In the genomic region with DNA sequence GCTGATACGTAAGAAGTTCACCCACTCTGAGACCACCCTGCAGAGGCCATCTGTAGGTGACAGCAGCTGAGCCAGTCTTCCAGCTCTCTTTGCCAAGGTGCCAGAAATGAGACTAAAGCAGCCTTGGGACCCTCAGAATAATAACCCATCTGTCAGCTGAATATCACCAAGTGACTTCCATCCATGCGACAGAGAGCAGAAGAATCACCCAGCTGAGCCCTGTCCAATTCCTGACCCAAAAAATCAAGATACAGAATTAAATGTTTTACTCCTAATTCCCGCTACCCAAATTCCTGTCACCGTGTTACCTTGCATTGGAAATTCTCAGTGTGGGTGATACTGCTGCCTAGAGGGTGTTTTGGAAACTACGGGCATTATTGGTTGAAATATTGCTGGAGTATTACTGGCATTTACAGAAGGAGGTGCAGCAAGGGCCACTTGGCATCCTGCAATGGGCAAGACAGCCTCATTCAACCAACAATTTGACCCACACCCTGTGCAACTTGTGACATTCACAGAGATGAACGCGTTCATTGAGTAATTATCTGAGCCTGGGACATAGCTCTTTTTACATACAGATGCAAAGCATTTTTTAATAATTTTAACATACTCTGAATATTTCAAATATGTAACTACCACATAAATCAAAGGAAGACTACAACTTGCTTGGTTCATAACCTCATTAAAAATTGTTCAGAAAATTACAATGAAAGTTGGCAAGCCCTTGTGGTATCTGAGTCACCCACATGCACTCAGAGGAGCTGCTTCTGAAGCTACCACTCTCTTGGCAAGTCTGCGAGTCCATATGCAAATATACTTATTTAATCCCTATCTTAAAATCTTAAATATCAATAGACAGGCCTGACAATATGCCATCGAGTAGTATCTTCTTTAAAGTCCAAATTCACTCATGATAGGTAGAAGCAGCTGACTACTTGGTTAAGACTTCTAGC, we compare ENCODE assay signal across 21 cellular contexts.
DNase-seq lines count a peak whose midpoint lies in the region; ATAC-seq and TF ChIP-seq lines count a peak whose summit lies in the region.
"Had no signal": no experiment of that assay in that cellular context is flagged by ENCODE, and none has a peak within 500 bp of the region (broad histone marks: within the 10 kb centered on the region; RNA-seq: fewer than 3 reads in every experiment).

No MANE protein-coding gene starts in this region.

- ATAC-seq in GM23338 (peak; percentile 47; the same call in 2 of the 3 replicates), GM18870 (IDR thresholded peaks at IDR 0.05; ENCODE audit: unreplicated experiment) (no peak), psoas muscle (no peak)
- ATAC-seq: activated CD8-positive, alpha-beta T cell treated with anti-CD3 and anti-CD28 coated beads for 36 hours; activated naive CD4-positive, alpha-beta T cell treated with anti-CD3 and anti-CD28 coated beads, Interleukin-2, amount 50 U/mL, for 72 hours; activated T-cell treated with anti-CD3 and anti-CD28 coated beads, Interleukin-2, amount 50 U/mL, for 4 hours; right cardiac atrium; T-cell; upper lobe of right lung had no signal

- no peaks in the 10 kb centered on the region for H3K27me3 ChIP-seq in GM23338 (ENCODE audit: insufficient read depth)
- H3K27me3 ChIP-seq in WERI-Rb-1 (ENCODE audit: insufficient read depth, low read depth, severe bottlenecking): no peaks in the 10 kb centered on the region
- no peaks in the 10 kb centered on the region for H3K27me3 ChIP-seq in psoas muscle (ENCODE audit: insufficient read depth in 3 of 3, low read length in 2 of 3)
- H3K27me3 ChIP-seq: dorsolateral prefrontal cortex, upper lobe of right lung had no signal

- H2AFZ ChIP-seq in GM23338: no peak overlapping the region

- peaks cover 7% of the 10 kb centered on the region; the same call in 2 of the 3 replicates for H3K36me3 Mint-ChIP-seq in GM23338 (ENCODE audit: low read depth)
- H3K36me3 Mint-ChIP-seq: T-cell had no signal

- H3K36me3 ChIP-seq in GM23338 (ENCODE audit: insufficient read depth) (no peaks in the 10 kb centered on the region), WERI-Rb-1 (no peaks in the 10 kb centered on the region), psoas muscle (ENCODE audit: insufficient read depth in 1 of 2, low read depth in 1 of 2) (no peaks in the 10 kb centered on the region)
- H3K36me3 ChIP-seq: stomach, upper lobe of right lung had no signal

- in situ Hi-C loops in ACHN (cut with HindIII; ENCODE audit: low pct_ligation_motif_present, low pct_unique_long_range_greater_than_20kb, low sequenced_read_pairs): no loop called here

- no peak overlapping the region for H3K27ac ChIP-seq in GM23338 (ENCODE audit: low read depth)
- H3K27ac ChIP-seq in WERI-Rb-1: no peak overlapping the region
- no peak overlapping the region for H3K27ac ChIP-seq in psoas muscle
- H3K27ac ChIP-seq: dorsolateral prefrontal cortex, stomach, upper lobe of right lung, VCaP had no signal

- H3K4me3 ChIP-seq in GM23338 (no peak overlapping the region), WERI-Rb-1 (ENCODE audit: low read depth, low read length) (no peak overlapping the region), fibroblast of the aortic adventitia (ENCODE audit: low read depth, low read length) (no peak overlapping the region), psoas muscle (no peak overlapping the region)
- H3K4me3 ChIP-seq: dorsolateral prefrontal cortex, stomach, upper lobe of right lung had no signal

- TF ChIP-seq CTCF in GM23338 (conservative IDR thresholded peaks at IDR 0.05; ENCODE audit: low read depth in 2 of 2): peak; percentile 46 to 58
- TF ChIP-seq CTCF in WERI-Rb-1 (IDR thresholded peaks at IDR 0.05; ENCODE audit: low read depth, low read length): peak; percentile 28; the same call in 1 of the 2 replicates
- TF ChIP-seq CTCF in fibroblast of the aortic adventitia (IDR thresholded peaks at IDR 0.05; ENCODE audit: insufficient read depth, low read length): peak; percentile 47
- TF ChIP-seq CTCF in psoas muscle (IDR thresholded peaks at IDR 0.05): no peak

- H3K4me3 Mint-ChIP-seq in GM23338: no peak overlapping the region
- H3K4me3 Mint-ChIP-seq: activated CD8-positive, alpha-beta T cell treated with anti-CD3 and anti-CD28 coated beads for 36 hours; activated T-cell treated with anti-CD3 and anti-CD28 coated beads, Interleukin-2, amount 50 U/mL, for 4 hours; T-cell had no signal

- H3K27ac Mint-ChIP-seq in GM23338: no peak overlapping the region
- H3K27ac Mint-ChIP-seq: activated CD8-positive, alpha-beta T cell treated with anti-CD3 and anti-CD28 coated beads for 36 hours; activated naive CD4-positive, alpha-beta T cell treated with anti-CD3 and anti-CD28 coated beads, Interleukin-2, amount 50 U/mL, for 72 hours; T-cell had no signal

- peaks cover 13% of the 10 kb centered on the region for H3K4me1 Mint-ChIP-seq in GM23338
- H3K4me1 Mint-ChIP-seq: T-cell had no signal

- H3K27me3 Mint-ChIP-seq in GM23338 (ENCODE audit: insufficient read depth, low read depth, poor library complexity): peaks cover 4% of the 10 kb centered on the region
- H3K27me3 Mint-ChIP-seq: activated CD8-positive, alpha-beta T cell treated with anti-CD3 and anti-CD28 coated beads for 36 hours; T-cell had no signal

- no peaks in the 10 kb centered on the region for H3K79me2 ChIP-seq in GM23338 (replicated peaks; ENCODE audit: insufficient read depth)

- 90 to 94% (median 92%) methylated on average over 9 of the region's 9 CpGs for WGBS in psoas muscle, 3 donors

- DNase-seq in ACHN (peak; percentile 46), GM23338 (ENCODE audit: low spot score) (peak; percentile 48), WERI-Rb-1 (no peak), fibroblast of the aortic adventitia (ENCODE audit: low read depth) (peak; percentile 38), epidermal melanocyte (ENCODE audit: insufficient read length, low spot score) (no peak), NCI-H2196 treated with DMSO at 0.1 percent for 48 hours (lab: John Stamatoyannopoulos, UW; ENCODE audit: unreplicated experiment) (no peak), psoas muscle (no peak)
- DNase-seq: activated CD8-positive, alpha-beta T cell treated with anti-CD3 and anti-CD28 coated beads for 36 hours; activated T-cell treated with anti-CD3 and anti-CD28 coated beads, Interleukin-2, amount 50 U/mL, for 4 hours; dorsolateral prefrontal cortex; KG1; NCI-H146; NCI-H226; right cardiac atrium; RPMI8226; stomach; T-cell; upper lobe of right lung had no signal

- no peaks in the 10 kb centered on the region for H3K9me2 ChIP-seq in GM23338 (ENCODE audit: insufficient read depth)

- no peaks in the 10 kb centered on the region; the same call in 1 of the 2 replicates for H4K20me1 ChIP-seq in GM23338 (replicated peaks; ENCODE audit: insufficient read depth)

- peaks cover 11% of the 10 kb centered on the region for H3F3A ChIP-seq in GM23338 (replicated peaks; ENCODE audit: low read depth)

- no peaks in the 10 kb centered on the region for H3K4me1 ChIP-seq in GM23338 (ENCODE audit: insufficient read depth)
- H3K4me1 ChIP-seq in psoas muscle: no peaks in the 10 kb centered on the region
- H3K4me1 ChIP-seq: stomach, upper lobe of right lung had no signal

- H3K9me3 ChIP-seq in WERI-Rb-1 (ENCODE audit: severe bottlenecking): no peaks in the 10 kb centered on the region
- peaks cover 14% of the 10 kb centered on the region for H3K9me3 ChIP-seq in psoas muscle

- intact Hi-C loops in psoas muscle (cut with DNase I): no loop called here

- peaks cover 27% of the 10 kb centered on the region for H3K9me3 Mint-ChIP-seq in GM23338

- H3K4me2 ChIP-seq in GM23338: no peak overlapping the region

TF ChIP-seq in GM23338, 12 proteins besides CTCF, POLR2A, EP300 and RAD21:
- TF ChIP-seq ZNF331 (CRISPR knock-in tag; IDR thresholded peaks at IDR 0.05; ENCODE audit: low read depth) (peak; percentile 95), JUNB (IDR thresholded peaks at IDR 0.05; ENCODE audit: unreplicated experiment) (no peak)

Comparison
In these comparisons a context has a peak if more than half of its experiments do, and no peak if none do; other contexts are left out.
1. DNase-seq: peak in ACHN (single experiment), GM23338 (single experiment) and fibroblast of the aortic adventitia (single experiment); none in WERI-Rb-1 (single experiment), epidermal melanocyte (single experiment), NCI-H2196 treated with DMSO at 0.1 percent for 48 hours (single experiment) and psoas muscle (0 of 2).